9 cellular contexts compared by ENCODE assay signal in genomic region chr11:44530413-44531115, GRCh38. TPM values are rescaled to one million over a fixed set of nuclear protein-coding genes. Genes with fewer than 3 reads are reported as not detected.
DNase-seq lines count a peak whose midpoint lies in the region; ATAC-seq and TF ChIP-seq lines count a peak whose summit lies in the region.
"Had no signal": no experiment of that assay in that cellular context is flagged by ENCODE, and none has a peak within 500 bp of the region (broad histone marks: within the 10 kb centered on the region; RNA-seq: fewer than 3 reads in every experiment).

No MANE protein-coding gene starts in this region.

- no peaks in the 10 kb centered on the region for H3K9me3 Mint-ChIP-seq in activated CD4-positive, alpha-beta T cell treated with anti-CD3 and anti-CD28 coated beads, Interleukin-2, amount 10 ng/mL, durations not matched to agents 7 days and 5 days
- no peaks in the 10 kb centered on the region for H3K9me3 Mint-ChIP-seq in naive thymus-derived CD4-positive, alpha-beta T cell

- H3K4me3 ChIP-seq in fibroblast of pulmonary artery (replicated peaks; ENCODE audit: low read depth, low read length) = no peak overlapping the region
- no peak overlapping the region for H3K4me3 ChIP-seq in naive thymus-derived CD4-positive, alpha-beta T cell (ENCODE audit: low read length)

- CTCF ChIA-PET in activated CD4-positive, alpha-beta T cell treated with anti-CD3 and anti-CD28 coated beads, Interleukin-2, amount 10 ng/mL, durations not matched to agents 7 days and 5 days (lab: Charles Lee) = no interaction called here
- CTCF ChIA-PET in naive thymus-derived CD4-positive, alpha-beta T cell (lab: Charles Lee) = no interaction called here

- H3K36me3 Mint-ChIP-seq in activated CD4-positive, alpha-beta T cell treated with anti-CD3 and anti-CD28 coated beads, Interleukin-2, amount 10 ng/mL, durations not matched to agents 7 days and 5 days (ENCODE audit: low read depth) = no peaks in the 10 kb centered on the region
- peaks cover 0 to 4% (median 0%) of the 10 kb centered on the region in 5 donors for H3K36me3 Mint-ChIP-seq in naive thymus-derived CD4-positive, alpha-beta T cell

- no peaks in the 10 kb centered on the region for H3K9me3 ChIP-seq in naive thymus-derived CD4-positive, alpha-beta T cell (ENCODE audit: control insufficient read depth in 2 of 3, low read length in 3 of 3)

- peaks cover 26% of the 10 kb centered on the region for H3K4me1 Mint-ChIP-seq in activated CD4-positive, alpha-beta T cell treated with anti-CD3 and anti-CD28 coated beads, Interleukin-2, amount 10 ng/mL, durations not matched to agents 7 days and 5 days
- peaks cover 0 to 33% (median 8%) of the 10 kb centered on the region in 7 donors for H3K4me1 Mint-ChIP-seq in naive thymus-derived CD4-positive, alpha-beta T cell

- peak overlapping the region; percentile 33 for H3K4me3 Mint-ChIP-seq in activated CD4-positive, alpha-beta T cell treated with anti-CD3 and anti-CD28 coated beads, Interleukin-2, amount 10 ng/mL, durations not matched to agents 7 days and 5 days
- H3K4me3 Mint-ChIP-seq in naive thymus-derived CD4-positive, alpha-beta T cell = peak overlapping the region in 1 of 10 donors; percentile 78

- intact Hi-C loops in naive thymus-derived CD4-positive, alpha-beta T cell (cut with micrococcal nuclease) = loop anchor here in 1 of 2 donors (2.0 kb wide), 1 partner anchor 34 kb away; the partner anchor contains the start of gene CD82
- intact Hi-C loops in Right ventricle myocardium superior (cut with DNase I) = no loop called here

- no peaks in the 10 kb centered on the region for H3K36me3 ChIP-seq in naive thymus-derived CD4-positive, alpha-beta T cell (ENCODE audit: control insufficient read depth in 2 of 3, insufficient read depth in 3 of 3, low read length in 3 of 3)

- ATAC-seq in naive thymus-derived CD4-positive, alpha-beta T cell = no peak
- ATAC-seq in Right ventricle myocardium superior (ENCODE audit: poor library complexity) = no peak

- H3K27ac Mint-ChIP-seq in activated CD4-positive, alpha-beta T cell treated with anti-CD3 and anti-CD28 coated beads, Interleukin-2, amount 10 ng/mL, durations not matched to agents 7 days and 5 days = peak overlapping the region; percentile 85
- H3K27ac Mint-ChIP-seq in naive thymus-derived CD4-positive, alpha-beta T cell = peak overlapping the region in 1 of 9 donors; percentile 92

- peak; percentile 49 for DNase-seq in stimulated activated CD4-positive, alpha-beta T cell treated with anti-CD3 and anti-CD28 coated beads, Interleukin-1b, Interleukin-23, amount 100 ng/mL, for 48 hours
- DNase-seq in stimulated activated CD4-positive, alpha-beta T cell treated with anti-CD3 and anti-CD28 coated beads, Interleukin-2, amount 100 ng/mL, for 24 hours = no peak
- peak; percentile 68 for DNase-seq in activated CD4-positive, alpha-beta T cell treated with anti-CD3 and anti-CD28 coated beads, Interleukin-2, amount 10 ng/mL, durations not matched to agents 7 days and 5 days
- DNase-seq in fibroblast of pulmonary artery (ENCODE audit: low read depth) (peak; percentile 63), Right ventricle myocardium superior (no peak), NAMALWA (ENCODE audit: low spot score) (no peak), medulla oblongata (ENCODE audit: extremely low spot score) (no peak)
- DNase-seq in naive thymus-derived CD4-positive, alpha-beta T cell = no peak
- DNase-seq: C1 segment of cervical spinal cord had no signal

- no peaks in the 10 kb centered on the region for H3K4me1 ChIP-seq in naive thymus-derived CD4-positive, alpha-beta T cell (ENCODE audit: control insufficient read depth in 2 of 2, insufficient read depth in 2 of 2, low read length in 2 of 2)

- POLR2A ChIA-PET in activated CD4-positive, alpha-beta T cell treated with anti-CD3 and anti-CD28 coated beads, Interleukin-2, amount 10 ng/mL, durations not matched to agents 7 days and 5 days (lab: Charles Lee) = no interaction called here
- POLR2A ChIA-PET in naive thymus-derived CD4-positive, alpha-beta T cell (lab: Charles Lee) = no interaction called here

- H3K27me3 ChIP-seq in naive thymus-derived CD4-positive, alpha-beta T cell (ENCODE audit: control insufficient read depth in 2 of 2, insufficient read depth in 2 of 2, low read length in 2 of 2) = no peaks in the 10 kb centered on the region

- no peaks in the 10 kb centered on the region for H3K27me3 Mint-ChIP-seq in activated CD4-positive, alpha-beta T cell treated with anti-CD3 and anti-CD28 coated beads, Interleukin-2, amount 10 ng/mL, durations not matched to agents 7 days and 5 days
- H3K27me3 Mint-ChIP-seq in naive thymus-derived CD4-positive, alpha-beta T cell = peaks cover 0 to 11% (median 3%) of the 10 kb centered on the region in 5 donors

- no peak overlapping the region for H3K27ac ChIP-seq in naive thymus-derived CD4-positive, alpha-beta T cell (ENCODE audit: low read depth, low read length)

- no peak for TF ChIP-seq CTCF in fibroblast of pulmonary artery (IDR thresholded peaks at IDR 0.05; ENCODE audit: low read length, missing control alignments)

RNA-seq across cellular contexts. Expression of gene CD82, which starts 34.9 kb away (rescaled TPM):
- total RNA-seq in activated CD4-positive, alpha-beta T cell treated with anti-CD3 and anti-CD28 coated beads, Interleukin-2, amount 10 ng/mL, durations not matched to agents 7 days and 5 days = 100 to 1,000 TPM; 126 to 128 TPM
- 100 to 1,000 TPM in 1 of 5 experiments, 10 to 100 TPM in 4; 37.0 to 319 (median 57.2) TPM for total RNA-seq in naive thymus-derived CD4-positive, alpha-beta T cell
- 10 to 100 TPM; 36.4 to 63.1 TPM for polyA plus RNA-seq in naive thymus-derived CD4-positive, alpha-beta T cell
- 54.6 TPM for total RNA-seq in Right ventricle myocardium superior

Comparison
In these comparisons a context has a peak if more than half of its experiments do, and no peak if none do; other contexts are left out.
1. DNase-seq: peak in stimulated activated CD4-positive, alpha-beta T cell treated with anti-CD3 and anti-CD28 coated beads, Interleukin-1b, Interleukin-23, amount 100 ng/mL, for 48 hours (single experiment), activated CD4-positive, alpha-beta T cell treated with anti-CD3 and anti-CD28 coated beads, Interleukin-2, amount 10 ng/mL, durations not matched to agents 7 days and 5 days (single experiment) and fibroblast of pulmonary artery (single experiment); none in stimulated activated CD4-positive, alpha-beta T cell treated with anti-CD3 and anti-CD28 coated beads, Interleukin-2, amount 100 ng/mL, for 24 hours (0 of 2), naive thymus-derived CD4-positive, alpha-beta T cell (0 of 9), Right ventricle myocardium superior (single experiment), NAMALWA (single experiment) and medulla oblongata (single experiment).